In genomic region chr15:26894181-26894580, GRCh38 we compare ENCODE assay signal across 8 cellular contexts. TPM values are rescaled to one million over a fixed set of nuclear protein-coding genes. Genes with fewer than 3 reads are reported as not detected.
"Had no signal": no experiment of that assay in that cellular context is flagged by ENCODE, and none has a peak within 500 bp of the region (broad histone marks: within the 10 kb centered on the region; RNA-seq: fewer than 3 reads in every experiment).

No MANE protein-coding gene starts in this region.

- ATAC-seq: HCT116, HepG2 had no signal

- H3K4me1 ChIP-seq: HAP-1 had no signal

- H3K27ac ChIP-seq: GM23248, HL-60 had no signal

- H2AFZ ChIP-seq: GM23248 had no signal

- H3K9ac ChIP-seq: GM23248 had no signal

- H3K27ac Mint-ChIP-seq: HFFc6, IgD-negative memory B cell had no signal

- H3K4me3 ChIP-seq: GM23248, HAP-1 had no signal

- H3K36me3 ChIP-seq: HAP-1 had no signal

- H3K9me3 ChIP-seq: HAP-1 had no signal

- DNase-seq: GM23248, HFFc6, KBM-7 had no signal

- H3K4me3 Mint-ChIP-seq: HFFc6, IgD-negative memory B cell had no signal

RNA-seq across cellular contexts. Expression of gene GABRA5, which starts 27.3 kb away (rescaled TPM):
- total RNA-seq: HepG2 had no signal
- polyA plus RNA-seq: HepG2, IgD-negative memory B cell had no signal
